In the genomic region with DNA sequence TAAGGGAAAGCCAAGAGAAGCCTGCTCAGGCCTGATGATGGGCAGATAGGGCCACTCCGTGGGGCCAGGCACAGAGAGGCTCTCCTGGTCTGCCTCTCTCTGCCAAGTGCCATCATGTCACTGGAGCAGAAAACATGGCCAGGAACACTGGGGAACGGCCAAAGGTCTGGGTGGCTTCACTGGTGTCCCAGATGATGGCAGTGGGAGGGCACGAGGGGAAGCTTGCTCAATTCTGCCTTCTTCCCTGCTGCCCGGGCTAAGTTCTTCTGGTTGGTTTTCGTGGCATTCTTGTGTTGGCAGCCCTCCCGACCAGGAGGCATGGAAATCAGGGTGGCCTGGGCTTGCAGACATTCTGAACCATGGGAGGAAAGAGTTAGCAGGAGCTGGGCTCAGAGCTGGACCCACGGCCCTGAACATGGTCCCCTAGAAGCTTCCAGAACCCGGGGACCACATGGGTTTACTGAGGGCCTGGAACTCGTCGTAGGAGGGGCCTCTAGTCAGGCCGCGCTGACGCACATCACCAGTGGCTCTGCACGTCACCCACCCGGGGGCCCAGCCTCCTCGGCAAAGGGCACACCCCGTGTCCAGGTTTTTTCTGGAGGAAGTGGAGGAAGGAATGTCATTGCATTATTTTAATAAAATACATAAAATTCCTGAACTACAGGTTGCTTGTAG, we compare ENCODE assay signal across 12 cellular contexts.
DNase-seq lines count a peak whose midpoint lies in the region; ATAC-seq and TF ChIP-seq lines count a peak whose summit lies in the region.
"Had no signal": no experiment of that assay in that cellular context is flagged by ENCODE, and none has a peak within 500 bp of the region (broad histone marks: within the 10 kb centered on the region; RNA-seq: fewer than 3 reads in every experiment).

No MANE protein-coding gene starts in this region.

- TF ChIP-seq CTCF in brain (conservative IDR thresholded peaks at IDR 0.05), result no peak

- H2BK120ac ChIP-seq in mesenchymal stem cell (ENCODE audit: low read depth, low read length), result no peak overlapping the region

- intact Hi-C loops in Right ventricle myocardium inferior (cut with DNase I), result loop anchor here (5.0 kb wide), 1 partner anchor 121 kb away; no protein-coding TSS in a partner anchor
- intact Hi-C loops in cardiac septum (cut with DNase I), result loop anchor here (10.0 kb wide), 1 partner anchor 129 kb away; no protein-coding TSS in a partner anchor
- intact Hi-C loops in posterior vena cava (cut with DNase I), result no loop called here

- H2BK5ac ChIP-seq in mesenchymal stem cell (ENCODE audit: low read depth, low read length, poor library complexity, severe bottlenecking), result no peak overlapping the region

- H3K9me3 ChIP-seq in mesenchymal stem cell (ENCODE audit: control insufficient read depth, low read length), result no peaks in the 10 kb centered on the region
- H3K9me3 ChIP-seq: BLaER1 treated with 17β-estradiol and CSF1 and Interleukin-3, amounts not matched to agents 10 nM and 100 nM had no signal

- H3K4ac ChIP-seq in mesenchymal stem cell (ENCODE audit: low read depth in 1 of 2, low read length in 2 of 2), result no peak overlapping the region

- H3K27me3 Mint-ChIP-seq in brain, result peaks cover 6% of the 10 kb centered on the region
- H3K27me3 Mint-ChIP-seq: CD4-positive, CD25-positive, alpha-beta regulatory T cell had no signal

- H2BK12ac ChIP-seq in mesenchymal stem cell (ENCODE audit: low read length in 2 of 2), result no peak overlapping the region

- H3K27ac Mint-ChIP-seq in brain, result peak overlapping the region in 4 of 5 experiments; percentile 21 to 75 (median 58)
- H3K27ac Mint-ChIP-seq: CD4-positive, CD25-positive, alpha-beta regulatory T cell had no signal

- no peak overlapping the region for H3K27ac ChIP-seq in mesenchymal stem cell (ENCODE audit: low read length, poor library complexity, severe bottlenecking)
- H3K27ac ChIP-seq: BLaER1 treated with 17β-estradiol and CSF1 and Interleukin-3, amounts not matched to agents 10 nM and 100 nM had no signal

- H3K23ac ChIP-seq in mesenchymal stem cell (ENCODE audit: low read length in 2 of 2), result peak overlapping the region in 1 of 2 experiments; percentile 48

- H2AFZ ChIP-seq in mesenchymal stem cell (ENCODE audit: low read depth, low read length), result no peak overlapping the region

- peak overlapping the region in 1 of 2 experiments; percentile 62 for H3K14ac ChIP-seq in mesenchymal stem cell (ENCODE audit: low read length in 2 of 2)

- H3K36me3 Mint-ChIP-seq in brain, result peaks cover 8% of the 10 kb centered on the region
- H3K36me3 Mint-ChIP-seq: CD4-positive, CD25-positive, alpha-beta regulatory T cell had no signal

- H3K4me3 Mint-ChIP-seq in brain, result no peak overlapping the region
- H3K4me3 Mint-ChIP-seq: CD4-positive, CD25-positive, alpha-beta regulatory T cell had no signal

- H2BK15ac ChIP-seq in mesenchymal stem cell (ENCODE audit: low read depth, poor library complexity, severe bottlenecking), result no peak overlapping the region

- H3K4me1 Mint-ChIP-seq in brain, result peaks cover 66% of the 10 kb centered on the region
- H3K4me1 Mint-ChIP-seq: CD4-positive, CD25-positive, alpha-beta regulatory T cell had no signal

- H3K9me3 Mint-ChIP-seq in brain, result peaks cover 0 to 2% (median 0%) of the 10 kb centered on the region in 5 experiments
- H3K9me3 Mint-ChIP-seq: CD4-positive, CD25-positive, alpha-beta regulatory T cell; HFFc6 had no signal

- WGBS in mesenchymal stem cell, result 92% methylated on average over 13 of the region's 17 CpGs

- no peak overlapping the region for H2AK5ac ChIP-seq in mesenchymal stem cell (ENCODE audit: low read length, severe bottlenecking)

- H3K79me1 ChIP-seq in mesenchymal stem cell (replicated peaks; ENCODE audit: low read length, poor library complexity, severe bottlenecking), result no peaks in the 10 kb centered on the region

- H3K4me2 ChIP-seq in mesenchymal stem cell (ENCODE audit: low read length, poor library complexity, severe bottlenecking), result no peak overlapping the region
- H3K4me2 ChIP-seq: BLaER1 treated with 17β-estradiol and CSF1 and Interleukin-3, amounts not matched to agents 10 nM and 100 nM had no signal

- H3K27me3 ChIP-seq in mesenchymal stem cell (ENCODE audit: control insufficient read depth in 1 of 2, insufficient read depth in 1 of 2, low read length in 2 of 2), result no peaks in the 10 kb centered on the region
- H3K27me3 ChIP-seq: BLaER1 treated with 17β-estradiol and CSF1 and Interleukin-3, amounts not matched to agents 10 nM and 100 nM had no signal

- ATAC-seq in Right ventricle myocardium inferior (no peak), HG03095 (IDR thresholded peaks at IDR 0.05; ENCODE audit: unreplicated experiment) (no peak)

- no peak overlapping the region for H3K4me3 ChIP-seq in mesenchymal stem cell (ENCODE audit: insufficient read depth in 1 of 2, low read depth in 1 of 2, low read length in 2 of 2)
- H3K4me3 ChIP-seq: BLaER1 treated with 17β-estradiol and CSF1 and Interleukin-3, amounts not matched to agents 10 nM and 100 nM had no signal

- H3K18ac ChIP-seq in mesenchymal stem cell (ENCODE audit: low read depth in 1 of 2, low read length in 2 of 2), result no peak overlapping the region

- peak overlapping the region; percentile 25 for H4K8ac ChIP-seq in mesenchymal stem cell (ENCODE audit: low read length)

- peak; percentile 62 for DNase-seq in Right ventricle myocardium inferior (ENCODE audit: missing footprints)
- DNase-seq in cardiac septum (ENCODE audit: low spot score), result no peak
- no peak for DNase-seq in mesenchymal stem cell
- DNase-seq in posterior vena cava (ENCODE audit: low spot score), result peak; percentile 20
- DNase-seq in cerebellar cortex (ENCODE audit: low spot score), result no peak
- no peak for DNase-seq in stimulated activated CD4-positive, alpha-beta T cell treated with anti-CD3 and anti-CD28 coated beads, Interleukin-15, amount 100 ng/mL, for 24 hours
- DNase-seq: CD4-positive, CD25-positive, alpha-beta regulatory T cell; DMS53 had no signal

- H4K91ac ChIP-seq in mesenchymal stem cell (ENCODE audit: low read length), result peak overlapping the region; percentile 11

- H3K9ac ChIP-seq in mesenchymal stem cell (ENCODE audit: low read length), result no peak overlapping the region
- H3K9ac ChIP-seq: BLaER1 treated with 17β-estradiol and CSF1 and Interleukin-3, amounts not matched to agents 10 nM and 100 nM had no signal

- H3K36me3 ChIP-seq in mesenchymal stem cell (ENCODE audit: control insufficient read depth in 1 of 2, insufficient read depth in 2 of 2, low read depth in 1 of 2, low read length in 2 of 2), result peaks cover 4 to 11% of the 10 kb centered on the region in 2 experiments
- H3K36me3 ChIP-seq: BLaER1 treated with 17β-estradiol and CSF1 and Interleukin-3, amounts not matched to agents 10 nM and 100 nM had no signal

- peaks cover 6% of the 10 kb centered on the region for H3K4me1 ChIP-seq in mesenchymal stem cell (ENCODE audit: control insufficient read depth, insufficient read depth, low read depth, low read length)
- H3K4me1 ChIP-seq: BLaER1 treated with 17β-estradiol and CSF1 and Interleukin-3, amounts not matched to agents 10 nM and 100 nM had no signal

Comparison
In these comparisons a context has a peak if more than half of its experiments do, and no peak if none do; other contexts are left out.
1. DNase-seq: peak in Right ventricle myocardium inferior (single experiment) and posterior vena cava (single experiment); none in cardiac septum (single experiment), mesenchymal stem cell (single experiment), cerebellar cortex (single experiment) and stimulated activated CD4-positive, alpha-beta T cell treated with anti-CD3 and anti-CD28 coated beads, Interleukin-15, amount 100 ng/mL, for 24 hours (single experiment).
2. intact Hi-C loops: an anchor here in Right ventricle myocardium inferior (5.0 kb wide) and cardiac septum (10.0 kb wide); none called in posterior vena cava.